Comparison of ENCODE assay signal across 12 cellular contexts in the genomic region with DNA sequence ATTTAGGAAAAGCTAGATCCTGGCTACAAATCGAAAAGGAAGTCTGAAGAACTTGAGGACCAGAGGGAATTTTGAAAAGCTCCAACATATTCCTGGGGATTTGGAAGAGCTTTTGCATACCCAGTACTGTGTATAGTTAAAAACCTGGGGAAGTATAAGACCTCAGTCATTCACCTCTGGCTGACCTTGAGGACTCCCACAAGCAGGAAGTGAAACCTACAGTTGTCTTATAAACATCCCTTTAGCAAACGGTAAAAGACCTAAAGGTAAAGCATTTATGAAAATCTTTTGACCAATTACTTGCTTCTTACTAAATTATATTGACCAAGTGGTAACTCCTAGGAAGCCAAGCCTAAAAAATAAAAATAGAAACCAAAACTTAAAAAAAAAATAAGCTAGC.
DNase-seq lines count a peak whose midpoint lies in the region; ATAC-seq, FAIRE-seq and TF ChIP-seq lines count a peak whose summit lies in the region.
"Had no signal": no experiment of that assay in that cellular context is flagged by ENCODE, and none has a peak within 500 bp of the region (broad histone marks: within the 10 kb centered on the region; RNA-seq: fewer than 3 reads in every experiment).

No MANE protein-coding gene starts in this region.

- peak overlapping the region; percentile 58 for H3K4me2 ChIP-seq in SU-DHL-6 (ENCODE audit: low read depth, low read length, poor library complexity, severe bottlenecking)
- no peak overlapping the region for H3K4me2 ChIP-seq in GM23248 (ENCODE audit: unreplicated experiment)

- H3K4me1 ChIP-seq in small intestine (ENCODE audit: control insufficient read depth in 2 of 2, insufficient read depth in 1 of 2, low read depth in 1 of 2, low read length in 1 of 2): no peaks in the 10 kb centered on the region
- peaks cover 5% of the 10 kb centered on the region for H3K4me1 ChIP-seq in GM23248 (ENCODE audit: insufficient read depth)
- H3K4me1 ChIP-seq: right atrium auricular region had no signal

- H3K79me2 ChIP-seq in SU-DHL-6 (ENCODE audit: insufficient read depth, low read length) (no peaks in the 10 kb centered on the region), GM23248 (ENCODE audit: insufficient read depth) (no peaks in the 10 kb centered on the region)

- in situ Hi-C loops in GM23248 (cut with MboI): no loop called here

- intact Hi-C loops in left cardiac atrium (cut with DNase I): no loop called here

- H4K20me1 ChIP-seq in SU-DHL-6 (ENCODE audit: low read depth, low read length): no peaks in the 10 kb centered on the region
- H4K20me1 ChIP-seq in GM23248 (ENCODE audit: insufficient read depth): no peaks in the 10 kb centered on the region

- no peak for TF ChIP-seq CTCF in SU-DHL-6 (IDR thresholded peaks at IDR 0.05; ENCODE audit: insufficient read depth, low read length, poor library complexity, severe bottlenecking)

- 34 to 46% (median 41%) methylated on average over 2 of the region's 2 CpGs for WGBS in small intestine, 3 donors
- WGBS in GM23248 (ENCODE audit: low coverage in 1 of 2, low lambda C conversion rate in 2 of 2, missing lambda C conversion rate in 2 of 2), 2 experiments: 91 to 92% methylated on average over 2 of the region's 2 CpGs

- FAIRE-seq in small intestine (lab: Jason Lieb, UNC): no peak
- FAIRE-seq: bronchial epithelial cell had no signal

- peaks cover 5% of the 10 kb centered on the region; the same call in 1 of the 2 replicates for H3K36me3 ChIP-seq in SU-DHL-6 (ENCODE audit: low read length)
- H3K36me3 ChIP-seq in small intestine (ENCODE audit: control insufficient read depth in 2 of 2, insufficient read depth in 2 of 2, low read length in 2 of 2): no peaks in the 10 kb centered on the region
- no peaks in the 10 kb centered on the region for H3K36me3 ChIP-seq in GM23248 (ENCODE audit: low read depth)
- H3K36me3 ChIP-seq: right atrium auricular region had no signal

- no peaks in the 10 kb centered on the region for H3K27me3 ChIP-seq in SU-DHL-6 (ENCODE audit: low read length)
- no peaks in the 10 kb centered on the region for H3K27me3 ChIP-seq in small intestine (ENCODE audit: control insufficient read depth in 2 of 2, insufficient read depth in 2 of 2, low read length in 2 of 2)
- H3K27me3 ChIP-seq in GM23248 (replicated peaks; ENCODE audit: insufficient read depth): no peaks in the 10 kb centered on the region
- H3K27me3 ChIP-seq: right atrium auricular region had no signal

- H3K9ac ChIP-seq in SU-DHL-6 (ENCODE audit: low read length): no peak overlapping the region
- no peak overlapping the region for H3K9ac ChIP-seq in GM23248

- DNase-seq in activated naive CD4-positive, alpha-beta T cell treated with anti-CD3 and anti-CD28 coated beads, Interleukin-2, amount 50 U/mL, for 16 hours: no peak
- DNase-seq in left cardiac atrium (no peak), small intestine (no peak), GM23248 (no peak)
- DNase-seq: CD4-positive, alpha-beta T cell; NCI-H2171 treated with DMSO at 0.1 percent for 48 hours had no signal

- H3F3A ChIP-seq in SU-DHL-6 (ENCODE audit: insufficient read depth) (no peaks in the 10 kb centered on the region), GM23248 (ENCODE audit: insufficient read depth) (no peaks in the 10 kb centered on the region)

- H3K9me3 ChIP-seq in SU-DHL-6 (ENCODE audit: insufficient read depth, low read length) (no peaks in the 10 kb centered on the region), small intestine (ENCODE audit: control insufficient read depth, low read depth) (no peaks in the 10 kb centered on the region), GM23248 (ENCODE audit: low read depth) (peaks cover 4% of the 10 kb centered on the region)
- H3K9me3 ChIP-seq: right atrium auricular region had no signal

- H3K9me2 ChIP-seq in SU-DHL-6 (replicated peaks; ENCODE audit: insufficient read depth, low read length) (no peaks in the 10 kb centered on the region), GM23248 (ENCODE audit: insufficient read depth) (no peaks in the 10 kb centered on the region)

- peak; percentile 94 for ATAC-seq in GM18868 (IDR thresholded peaks at IDR 0.05; ENCODE audit: unreplicated experiment)
- ATAC-seq in GM21528 (IDR thresholded peaks at IDR 0.05; ENCODE audit: low FRiP score, unreplicated experiment): peak; percentile 78
- ATAC-seq in HG03159 (IDR thresholded peaks at IDR 0.05; ENCODE audit: unreplicated experiment): peak; percentile 85
- ATAC-seq in left cardiac atrium: no peak

- peak overlapping the region; percentile 54 for H3K27ac ChIP-seq in SU-DHL-6 (ENCODE audit: low read depth, low read length)
- no peak overlapping the region for H3K27ac ChIP-seq in small intestine (ENCODE audit: low read depth in 1 of 2, low read length in 1 of 2)
- H3K27ac ChIP-seq in GM23248: no peak overlapping the region
- H3K27ac ChIP-seq: right atrium auricular region had no signal

- H3K4me3 ChIP-seq in SU-DHL-6 (ENCODE audit: insufficient read depth, low read length, poor library complexity, severe bottlenecking) (peak overlapping the region; percentile 17), small intestine (ENCODE audit: low read depth in 1 of 2, low read length in 2 of 2) (no peak overlapping the region), GM23248 (no peak overlapping the region)
- H3K4me3 ChIP-seq: right atrium auricular region had no signal

- H2AFZ ChIP-seq in SU-DHL-6 (ENCODE audit: low read depth, low read length, severe bottlenecking) (no peak overlapping the region), GM23248 (no peak overlapping the region)

Comparison
In these comparisons a context has a peak if more than half of its experiments do, and no peak if none do; other contexts are left out.
1. ATAC-seq: peak in GM18868 (single experiment), GM21528 (single experiment) and HG03159 (single experiment); none in left cardiac atrium (0 of 2).